9 cellular contexts compared by ENCODE assay signal in the genomic region with DNA sequence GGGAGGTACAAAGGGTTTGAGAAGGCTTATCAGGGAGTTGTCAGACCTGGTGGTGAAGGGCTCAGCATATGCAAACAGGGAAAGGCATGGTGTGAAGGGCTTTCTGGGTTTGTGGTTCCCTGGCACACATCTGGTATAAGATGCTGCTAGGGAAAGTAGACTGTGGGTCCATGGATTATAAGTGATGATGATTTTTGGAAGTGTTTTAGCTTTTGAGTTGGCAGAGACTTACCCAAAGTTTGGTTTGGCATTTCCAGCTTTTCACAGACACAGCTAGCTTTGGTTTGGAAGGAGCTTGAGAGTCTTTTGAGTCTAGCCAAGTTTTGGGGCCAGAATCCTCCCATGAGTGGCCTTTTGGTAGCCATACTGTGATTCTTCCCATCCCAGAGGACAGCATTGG. TPM values are rescaled to one million over a fixed set of nuclear protein-coding genes. Genes with fewer than 3 reads are reported as not detected.
A peak's percentile ranks its signal among the peaks of the same experiment; 100 is the strongest.
DNase-seq lines count a peak whose midpoint lies in the region; TF ChIP-seq lines count a peak whose summit lies in the region.
"Had no signal": no experiment of that assay in that cellular context is flagged by ENCODE, and none has a peak within 500 bp of the region (broad histone marks: within the 10 kb centered on the region; RNA-seq: fewer than 3 reads in every experiment).

No MANE protein-coding gene starts in this region.

- 0 out of 2 replicates have a peak, but pooled peaks cover 5% of the 10 kb centered on the region for H3K4me1 ChIP-seq in HUES48 (ENCODE audit: control insufficient read depth, insufficient read depth, low read length)
- peaks cover 11 to 18% of the 10 kb centered on the region in 2 donors for H3K4me1 ChIP-seq in breast epithelium

- peak overlapping the region; percentile 98 for H3K27ac ChIP-seq in 22Rv1
- no peak overlapping the region for H3K27ac ChIP-seq in HUES48 (ENCODE audit: low read depth, low read length)
- H3K27ac ChIP-seq in breast epithelium: peak overlapping the region; percentile 30 to 97

- no peak for DNase-seq in breast epithelium (ENCODE audit: low spot score in 2 of 2)
- DNase-seq in mesothelial cell of epicardium (ENCODE audit: low spot score in 2 of 2, unreplicated experiment in 2 of 2): no peak
- no peak for DNase-seq in LoVo (ENCODE audit: low spot score)
- no peak for DNase-seq in GDM1 (lab: John Stamatoyannopoulos, UW)
- DNase-seq in activated CD4-positive, alpha-beta T cell treated with anti-CD3 and anti-CD28 coated beads for 1 hour: no peak
- no peak for DNase-seq in EL
- DNase-seq: mucosa of descending colon had no signal

- H3K27me3 Mint-ChIP-seq in mesothelial cell of epicardium (ENCODE audit: low read depth): peaks cover 20% of the 10 kb centered on the region

- H3K4me3 ChIP-seq in HUES48 (ENCODE audit: low read depth, low read length): peak overlapping the region; percentile 97
- H3K4me3 ChIP-seq in breast epithelium: peak overlapping the region; percentile 87 to 99 (median 93)

- H3K36me3 Mint-ChIP-seq in mesothelial cell of epicardium: peaks cover 12% of the 10 kb centered on the region

- TF ChIP-seq POLR2A in breast epithelium (IDR thresholded peaks at IDR 0.05): no peak

- H3K9ac ChIP-seq in HUES48 (ENCODE audit: low read depth, low read length): 0 out of 2 replicates have a peak overlapping the region, but pooled peaks have one; percentile 97

- H3K4me1 Mint-ChIP-seq in mesothelial cell of epicardium: peaks cover 20% of the 10 kb centered on the region

- intact Hi-C loops in breast epithelium (cut with DNase I; ENCODE audit: low total_unique reads): no loop called here

- peak overlapping the region; percentile 97 for H3K4me3 Mint-ChIP-seq in mesothelial cell of epicardium

- no peaks in the 10 kb centered on the region for H3K9me3 Mint-ChIP-seq in mesothelial cell of epicardium

- H3K27me3 ChIP-seq in HUES48 (ENCODE audit: control insufficient read depth, insufficient read depth, low read length) (peaks cover 9% of the 10 kb centered on the region), breast epithelium (no peaks in the 10 kb centered on the region)

- TF ChIP-seq CTCF in 22Rv1 (IDR thresholded peaks at IDR 0.05): no peak
- TF ChIP-seq CTCF in breast epithelium (IDR thresholded peaks at IDR 0.05): no peak
- no peak for TF ChIP-seq CTCF in mesothelial cell of epicardium (IDR thresholded peaks at IDR 0.05; ENCODE audit: unreplicated experiment)

- no peaks in the 10 kb centered on the region for H3K9me3 ChIP-seq in HUES48 (ENCODE audit: control insufficient read depth, insufficient read depth, low read length)
- H3K9me3 ChIP-seq in breast epithelium: no peaks in the 10 kb centered on the region
- H3K9me3 ChIP-seq: mucosa of descending colon had no signal

- H3K36me3 ChIP-seq in HUES48 (ENCODE audit: control insufficient read depth, insufficient read depth, low read length) (peaks cover 58% of the 10 kb centered on the region), breast epithelium (peaks cover 23% of the 10 kb centered on the region)

- peak overlapping the region; percentile 95 for H3K27ac Mint-ChIP-seq in mesothelial cell of epicardium

RNA-seq across cellular contexts. Expression of a gene that starts 2.3 kb away (rescaled TPM):
- total RNA-seq in breast epithelium: 100 to 1,000 TPM; 110 to 190 (median 173) TPM
- total RNA-seq in mesothelial cell of epicardium: 577 to 599 TPM (median 579 TPM) in 3 replicates

RNA-seq across cellular contexts. Expression of a gene that starts 8.8 kb away (rescaled TPM):
- total RNA-seq in breast epithelium: 100 to 1,000 TPM in 1 of 3 donors, 10 to 100 TPM in 2; 74.6 to 157 (median 92.8) TPM
- 82.9 to 86.5 TPM (median 84.3 TPM) in 3 replicates for total RNA-seq in mesothelial cell of epicardium

RNA-seq across cellular contexts. Expression of a gene that starts 12.3 kb away (rescaled TPM):
- total RNA-seq in breast epithelium: 10 to 100 TPM; 19.0 to 21.3 (median 19.3) TPM
- total RNA-seq in mesothelial cell of epicardium: 66.2 to 74.7 TPM (median 73.4 TPM) in 3 replicates

RNA-seq across cellular contexts. Expression of a gene that starts 26.5 kb away (rescaled TPM):
- total RNA-seq in breast epithelium (1 to 10 TPM; 8.2 to 9.2 (median 8.6) TPM), mesothelial cell of epicardium (24.4 to 27.1 TPM (median 24.9 TPM) in 3 replicates)

RNA-seq across cellular contexts. Expression of a gene that starts 27.0 kb away (rescaled TPM):
- 10 to 100 TPM; 18.7 to 43.0 (median 30.2) TPM for total RNA-seq in breast epithelium
- 42.6 to 43.9 TPM (median 42.8 TPM) in 3 replicates for total RNA-seq in mesothelial cell of epicardium
